8 cellular contexts compared by ENCODE assay signal in genomic region chr17:6936370-6937028, GRCh38. TPM values are rescaled to one million over a fixed set of nuclear protein-coding genes. Genes with fewer than 3 reads are reported as not detected.
DNase-seq lines count a peak whose midpoint lies in the region; ATAC-seq and TF ChIP-seq lines count a peak whose summit lies in the region.

No MANE protein-coding gene starts in this region.

- in situ Hi-C loops in G401 (cut with HindIII; ENCODE audit: low sequenced_read_pairs): no loop called here

- H3K27ac ChIP-seq in SJCRH30: no peak overlapping the region
- H3K27ac ChIP-seq in esophagus muscularis mucosa (replicated peaks in 1 of 4): peak overlapping the region; percentile 43 to 62 (median 60)
- H3K27ac ChIP-seq in ovary: no peak overlapping the region

- TF ChIP-seq CTCF in esophagus muscularis mucosa (IDR thresholded peaks at IDR 0.05): no peak
- no peak for TF ChIP-seq CTCF in ovary (IDR thresholded peaks at IDR 0.05)

- ATAC-seq in GM18520 (IDR thresholded peaks at IDR 0.05; ENCODE audit: unreplicated experiment): no peak

- intact Hi-C loops in esophagus muscularis mucosa (cut with DNase I): no loop called here
- intact Hi-C loops in ovary (cut with DNase I): no loop called here

- no peak for TF ChIP-seq POLR2A in esophagus muscularis mucosa (IDR thresholded peaks at IDR 0.05; ENCODE audit: low read depth)
- no peak for TF ChIP-seq POLR2A in ovary (IDR thresholded peaks at IDR 0.05)

- DNase-seq in G401 (ENCODE audit: low spot score) (peak; percentile 29), SJCRH30 (peak in 1 of 2 experiments; percentile 3), esophagus muscularis mucosa (ENCODE audit: extremely low spot score) (no peak), ovary (peak in 1 of 5 donors; percentile 33), DMS 273 (lab: John Stamatoyannopoulos, UW; ENCODE audit: unreplicated experiment) (no peak), NCI-H226 (no peak), DMS 273 treated with DMSO at 0.1 percent for 48 hours (lab: John Stamatoyannopoulos, UW) (no peak)

- TF ChIP-seq EP300 in esophagus muscularis mucosa (IDR thresholded peaks at IDR 0.05) (no peak), ovary (IDR thresholded peaks at IDR 0.05) (no peak)

- WGBS in esophagus muscularis mucosa: 61% methylated on average over 8 of the region's 8 CpGs
- WGBS in ovary, 3 donors: 54 to 69% (median 60%) methylated on average over 8 of the region's 8 CpGs

- H3K4me3 ChIP-seq in SJCRH30 (peak overlapping the region; percentile 26), esophagus muscularis mucosa (peak overlapping the region; percentile 43 to 63 (median 50)), ovary (peak overlapping the region; percentile 12)

- H3K4me1 ChIP-seq in SJCRH30 (no peaks in the 10 kb centered on the region), esophagus muscularis mucosa (peaks cover 0 to 5% (median 0%) of the 10 kb centered on the region in 4 donors), ovary (ENCODE audit: insufficient read depth) (no peaks in the 10 kb centered on the region)

- H3K27me3 ChIP-seq in SJCRH30 (no peaks in the 10 kb centered on the region), esophagus muscularis mucosa (no peaks in the 10 kb centered on the region), ovary (no peaks in the 10 kb centered on the region)

- H3K9me3 ChIP-seq in SJCRH30 (replicated peaks): no peaks in the 10 kb centered on the region
- H3K9me3 ChIP-seq in esophagus muscularis mucosa: no peaks in the 10 kb centered on the region
- no peaks in the 10 kb centered on the region for H3K9me3 ChIP-seq in ovary

- H3K36me3 ChIP-seq in SJCRH30 (no peaks in the 10 kb centered on the region), esophagus muscularis mucosa (no peaks in the 10 kb centered on the region), ovary (no peaks in the 10 kb centered on the region)

RNA-seq across cellular contexts. Expression of gene ALOX12, which starts 59.4 kb away (rescaled TPM):
- total RNA-seq in G401 (2014; rRNA removed; shearing (Covaris generic)): not detected in 2 replicates
- not detected in 2 replicates for total RNA-seq in SJCRH30 (2014; rRNA removed; shearing (Covaris generic))
- under 1 TPM in 1 of 4 donors, not detected in 3; 0.17 TPM for total RNA-seq in esophagus muscularis mucosa
- total RNA-seq in ovary: under 1 TPM in 3 of 7 donors, not detected in 4; 0.51 to 0.74 (median 0.62) TPM
- polyA plus RNA-seq in ovary: under 1 TPM in 1 of 2 donors, not detected in 1; 0.05 TPM

Comparison
In these comparisons a context has a peak if more than half of its experiments do, and no peak if none do; other contexts are left out.
1. H3K27ac ChIP-seq: peak in esophagus muscularis mucosa (4 of 4); none in SJCRH30 (single experiment) and ovary (0 of 2).
2. Peak in every context shown above with its lines, with median percentiles within 50 percentile points of each other: H3K4me3 ChIP-seq.